ENCODE assay signal across 11 cellular contexts in the genomic region with DNA sequence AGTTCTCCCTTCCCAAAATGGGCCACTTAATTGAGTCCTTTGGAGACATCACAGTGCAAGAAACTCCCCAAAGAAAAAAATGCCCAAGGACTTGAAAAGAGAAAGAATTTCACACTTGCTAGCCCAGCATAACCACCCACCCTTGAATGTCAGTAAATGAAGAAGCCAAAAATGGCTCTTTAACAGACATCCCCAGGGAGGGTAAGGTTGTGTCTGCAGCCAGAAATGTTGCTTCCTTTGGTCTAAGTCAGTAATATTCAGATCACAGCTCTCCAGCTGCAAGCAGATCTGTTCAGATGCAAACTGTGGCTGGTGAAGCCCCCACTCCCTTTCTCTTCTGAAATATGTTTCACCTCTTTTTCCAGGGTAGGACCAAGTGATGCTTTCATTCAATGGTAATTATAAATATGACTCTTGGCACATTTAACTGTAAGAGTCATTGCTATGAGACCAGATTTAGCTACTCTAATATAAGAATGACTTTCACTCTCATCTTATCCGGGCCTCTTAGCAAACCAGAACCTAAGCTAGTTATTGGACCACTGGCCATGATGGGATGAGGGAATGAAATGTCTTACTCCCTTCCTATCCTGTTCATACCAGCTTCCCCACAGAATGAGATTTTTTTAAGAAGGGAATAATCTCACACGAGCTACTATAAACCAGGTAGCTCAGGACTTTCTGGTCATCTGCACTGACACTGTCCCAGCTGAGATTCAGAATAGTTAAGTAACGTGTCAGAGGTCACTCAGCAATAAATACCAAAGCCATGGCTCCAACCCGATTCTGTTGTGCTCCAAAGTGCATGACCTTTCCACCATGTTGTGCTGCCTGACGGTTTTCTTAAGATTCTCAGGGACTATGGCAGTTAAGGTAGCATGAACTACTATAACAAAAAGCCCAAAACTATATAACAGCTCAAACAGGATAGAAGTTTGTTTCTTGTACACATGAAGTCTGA.
DNase-seq lines count a peak whose midpoint lies in the region; ATAC-seq, FAIRE-seq and TF ChIP-seq lines count a peak whose summit lies in the region.
"Had no signal": no experiment of that assay in that cellular context is flagged by ENCODE, and none has a peak within 500 bp of the region (broad histone marks: within the 10 kb centered on the region; RNA-seq: fewer than 3 reads in every experiment).

No MANE protein-coding gene starts in this region.

- no peak overlapping the region for H3K9ac ChIP-seq in MM.1S (ENCODE audit: low read length)

- no peaks in the 10 kb centered on the region for H3K9me3 ChIP-seq in breast epithelium
- no peaks in the 10 kb centered on the region for H3K9me3 ChIP-seq in MM.1S (replicated peaks; ENCODE audit: insufficient read depth, low read length)

- H3F3A ChIP-seq in MM.1S (ENCODE audit: insufficient read depth, low read length): no peaks in the 10 kb centered on the region

- H3K36me3 ChIP-seq in breast epithelium: no peaks in the 10 kb centered on the region
- no peaks in the 10 kb centered on the region for H3K36me3 ChIP-seq in MM.1S (replicated peaks; ENCODE audit: insufficient read depth, low read length)

- H3K4me1 ChIP-seq in breast epithelium (no peaks in the 10 kb centered on the region), MM.1S (ENCODE audit: low read length) (no peaks in the 10 kb centered on the region)

- TF ChIP-seq CTCF in breast epithelium (IDR thresholded peaks at IDR 0.05) (no peak), MM.1S (IDR thresholded peaks at IDR 0.05; ENCODE audit: low read length) (no peak)

- ATAC-seq in GM21360 (IDR thresholded peaks at IDR 0.05; ENCODE audit: unreplicated experiment) (peak; percentile 49), HG03342 (IDR thresholded peaks at IDR 0.05; ENCODE audit: unreplicated experiment) (peak; percentile 70), left cardiac atrium (peak; percentile 33 to 46), HG03025 (IDR thresholded peaks at IDR 0.05; ENCODE audit: low FRiP score, unreplicated experiment) (no peak)

- TF ChIP-seq POLR2A in GM12892 (IDR thresholded peaks at IDR 0.05; ENCODE audit: low read depth, low read length): no peak
- TF ChIP-seq POLR2A in breast epithelium (IDR thresholded peaks at IDR 0.05): no peak

- H3K4me2 ChIP-seq in MM.1S (ENCODE audit: low read depth, low read length): no peak overlapping the region

- no peak for DNase-seq in GM12892 (ENCODE audit: insufficient read length)
- no peak for DNase-seq in left cardiac atrium
- no peak for DNase-seq in breast epithelium (ENCODE audit: low spot score in 2 of 2)
- no peak for DNase-seq in COLO829 (ENCODE audit: low spot score)
- DNase-seq in MM.1S: no peak
- DNase-seq: activated T-cell treated with anti-CD3 and anti-CD28 coated beads for 4 hours, foreskin melanocyte, NCI-H526 had no signal

- FAIRE-seq in GM12892 (lab: Jason Lieb, UNC): peak; percentile 56

- H3K4me3 ChIP-seq in breast epithelium (no peak overlapping the region), MM.1S (ENCODE audit: low read length) (no peak overlapping the region)

- H3K27me3 ChIP-seq in breast epithelium (no peaks in the 10 kb centered on the region), MM.1S (replicated peaks; ENCODE audit: insufficient read depth, low read length) (no peaks in the 10 kb centered on the region)

- no peaks in the 10 kb centered on the region for H4K20me1 ChIP-seq in MM.1S (ENCODE audit: insufficient read depth, low read length)

- H2AFZ ChIP-seq in MM.1S (ENCODE audit: low read length): no peak overlapping the region

- no peaks in the 10 kb centered on the region for H3K79me2 ChIP-seq in MM.1S (ENCODE audit: low read length)

- H3K27ac ChIP-seq in breast epithelium: no peak overlapping the region
- H3K27ac ChIP-seq in MM.1S (ENCODE audit: low read length): no peak overlapping the region

- no peaks in the 10 kb centered on the region for H3K9me2 ChIP-seq in MM.1S (replicated peaks; ENCODE audit: insufficient read depth, low read length)

- intact Hi-C loops in left cardiac atrium (cut with DNase I) (no loop called here), breast epithelium (cut with DNase I; ENCODE audit: low total_unique reads) (no loop called here)
